ENCODE assay signal across 23 cellular contexts in the genomic region with DNA sequence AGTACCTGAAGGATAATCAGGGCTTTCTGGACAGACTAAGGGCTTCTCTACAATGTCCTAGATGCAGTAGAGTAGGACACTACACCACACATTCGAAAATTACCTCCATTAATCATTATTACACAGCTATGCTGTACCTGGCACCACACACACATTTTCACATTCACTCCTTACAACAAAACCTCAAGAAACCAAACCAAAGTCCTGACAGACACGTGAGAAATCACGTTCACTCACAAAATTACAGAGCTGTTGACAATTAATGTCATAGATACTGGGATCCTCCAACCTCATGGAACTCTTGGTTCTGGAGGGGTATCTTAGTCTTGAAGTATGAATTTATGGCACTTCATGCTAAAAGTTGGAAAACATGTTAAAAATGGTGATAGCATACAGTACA.
"Had no signal": no experiment of that assay in that cellular context is flagged by ENCODE, and none has a peak within 500 bp of the region (broad histone marks: within the 10 kb centered on the region; RNA-seq: fewer than 3 reads in every experiment).

No MANE protein-coding gene starts in this region.

- H3K4me1 ChIP-seq: uterus had no signal

- H3K27me3 ChIP-seq: esophagus squamous epithelium, gastrocnemius medialis, tibial nerve, uterus had no signal

- H3K4me3 Mint-ChIP-seq: activated CD4-positive, alpha-beta memory T cell treated with anti-CD3 and anti-CD28 coated beads for 36 hours; activated naive CD8-positive, alpha-beta T cell treated with anti-CD3 and anti-CD28 coated beads, Interleukin-2, amount 10 ng/mL, durations not matched to agents 7 days and 5 days; activated T-helper 1 cell treated with anti-CD3 and anti-CD28 coated beads, Interleukin-12 subunit alpha, Interleukin-12 subunit beta, Interleukin-2, Interleukin-4 antibody, amounts not matched to agents 30 ng/mL and 10 ng/mL and 1 ng/mL, durations not matched to agents 14 hours and 24 hours and 36 hours; endodermal cell; neural crest cell had no signal

- H3K27ac ChIP-seq: coronary artery, esophagus squamous epithelium, gastrocnemius medialis, tibial nerve, uterus had no signal

- H3K36me3 ChIP-seq: esophagus squamous epithelium, gastrocnemius medialis, tibial nerve, uterus had no signal

- H3K9me3 Mint-ChIP-seq: activated CD4-positive, alpha-beta memory T cell treated with anti-CD3 and anti-CD28 coated beads for 36 hours; activated naive CD8-positive, alpha-beta T cell treated with anti-CD3 and anti-CD28 coated beads, Interleukin-2, amount 10 ng/mL, durations not matched to agents 7 days and 5 days; activated T-helper 1 cell treated with anti-CD3 and anti-CD28 coated beads, Interleukin-12 subunit alpha, Interleukin-12 subunit beta, Interleukin-2, Interleukin-4 antibody, amounts not matched to agents 30 ng/mL and 10 ng/mL and 1 ng/mL, durations not matched to agents 14 hours and 24 hours and 36 hours; endodermal cell; neural crest cell had no signal

- H3K27me3 Mint-ChIP-seq: activated CD4-positive, alpha-beta memory T cell treated with anti-CD3 and anti-CD28 coated beads for 36 hours; activated naive CD8-positive, alpha-beta T cell treated with anti-CD3 and anti-CD28 coated beads, Interleukin-2, amount 10 ng/mL, durations not matched to agents 7 days and 5 days; progenitor cell of endocrine pancreas had no signal

- DNase-seq: activated CD4-positive, alpha-beta memory T cell treated with anti-CD3 and anti-CD28 coated beads for 36 hours; activated CD4-positive, alpha-beta T cell treated with anti-CD3 and anti-CD28 coated beads for 48 hours; activated gamma-delta T cell treated with Interleukin-2 at 50 U/mL for 16 hours; activated naive CD8-positive, alpha-beta T cell treated with anti-CD3 and anti-CD28 coated beads, Interleukin-2, amount 10 ng/mL, durations not matched to agents 7 days and 5 days; amygdala; cerebellar nuclear complex; endodermal cell; esophagus squamous epithelium; gastrocnemius medialis; head of caudate nucleus; hypothalamus; left cardiac atrium; mucosa of descending colon; right cardiac atrium; stimulated activated CD4-positive, alpha-beta T cell treated with anti-CD3 and anti-CD28 coated beads, Interleukin-12 subunit alpha, Interleukin-12 subunit beta, amount 100 ng/mL, for 4 hours; stimulated activated CD4-positive, alpha-beta T cell treated with anti-CD3 and anti-CD28 coated beads, Interleukin-4, amount 100 ng/mL, for 4 hours; stimulated activated naive CD8-positive, alpha-beta T cell treated with anti-CD3 and anti-CD28 coated beads, Interleukin-15, Interleukin-2, amounts not matched to agents 100 U/mL and 50 U/mL, for 24 hours; uterus had no signal

- ATAC-seq: gastrocnemius medialis; left cardiac atrium; mucosa of descending colon; right cardiac atrium; stimulated activated naive CD8-positive, alpha-beta T cell treated with anti-CD3 and anti-CD28 coated beads, Interleukin-15, Interleukin-2, amounts not matched to agents 100 U/mL and 50 U/mL, for 24 hours had no signal

- H3K9me3 ChIP-seq: esophagus squamous epithelium, gastrocnemius medialis, mucosa of descending colon, tibial nerve, uterus had no signal

- H3K4me3 ChIP-seq: coronary artery, esophagus squamous epithelium, gastrocnemius medialis, mucosa of descending colon, tibial nerve, uterus had no signal

- H3K27ac Mint-ChIP-seq: activated CD4-positive, alpha-beta memory T cell treated with anti-CD3 and anti-CD28 coated beads for 36 hours; activated naive CD8-positive, alpha-beta T cell treated with anti-CD3 and anti-CD28 coated beads, Interleukin-2, amount 10 ng/mL, durations not matched to agents 7 days and 5 days; activated T-helper 1 cell treated with anti-CD3 and anti-CD28 coated beads, Interleukin-12 subunit alpha, Interleukin-12 subunit beta, Interleukin-2, Interleukin-4 antibody, amounts not matched to agents 30 ng/mL and 10 ng/mL and 1 ng/mL, durations not matched to agents 14 hours and 24 hours and 36 hours; endodermal cell; progenitor cell of endocrine pancreas had no signal
